Comparison of ENCODE assay signal across 8 cellular contexts in genomic region chr10:92387289-92387940, GRCh38.
DNase-seq lines count a peak whose midpoint lies in the region; ATAC-seq and TF ChIP-seq lines count a peak whose summit lies in the region.

No MANE protein-coding gene starts in this region.

- DNase-seq in Right ventricle myocardium inferior (ENCODE audit: missing footprints) (peak; percentile 72), cardiac septum (ENCODE audit: low spot score) (no peak), SK-N-MC (ENCODE audit: low read depth, low spot score) (peak; percentile 32), foreskin fibroblast (peak; percentile 22 to 71), thyroid gland (peak; percentile 28 to 49), NCI-H345 treated with DMSO at 0.1 percent for 48 hours (lab: John Stamatoyannopoulos, UW; ENCODE audit: unreplicated experiment) (no peak), SW 1271 (lab: John Stamatoyannopoulos, UW) (no peak), tibial artery (no peak)

- H3K27ac ChIP-seq in SK-N-MC (no peak overlapping the region), thyroid gland (no peak overlapping the region), tibial artery (no peak overlapping the region)

- no peak for ATAC-seq in Right ventricle myocardium inferior

- H3K4me1 ChIP-seq in thyroid gland (no peaks in the 10 kb centered on the region), tibial artery (no peaks in the 10 kb centered on the region)

- intact Hi-C loops in Right ventricle myocardium inferior (cut with DNase I), result no loop called here
- intact Hi-C loops in cardiac septum (cut with DNase I), result no loop called here
- intact Hi-C loops in thyroid gland (cut with DNase I), result no loop called here
- intact Hi-C loops in tibial artery (cut with DNase I; ENCODE audit: low total_unique reads), result no loop called here

- no peaks in the 10 kb centered on the region for H3K27me3 ChIP-seq in thyroid gland
- peaks cover 0 to 2% of the 10 kb centered on the region in 2 donors for H3K27me3 ChIP-seq in tibial artery

- H3K36me3 ChIP-seq in SK-N-MC (ENCODE audit: insufficient read depth, low read length), result no peaks in the 10 kb centered on the region
- H3K36me3 ChIP-seq in thyroid gland, result no peaks in the 10 kb centered on the region
- H3K36me3 ChIP-seq in tibial artery, result no peaks in the 10 kb centered on the region

- no peak overlapping the region for H3K9ac ChIP-seq in SK-N-MC (ENCODE audit: insufficient read length)

- TF ChIP-seq POLR2A in thyroid gland (IDR thresholded peaks at IDR 0.05), result no peak

- no peak for TF ChIP-seq CTCF in foreskin fibroblast (IDR thresholded peaks at IDR 0.05; ENCODE audit: low read depth, low read length)
- TF ChIP-seq CTCF in thyroid gland (IDR thresholded peaks at IDR 0.05), result no peak
- TF ChIP-seq CTCF in tibial artery (IDR thresholded peaks at IDR 0.05), result no peak

- H3K9me3 ChIP-seq in SK-N-MC (ENCODE audit: low read depth, low read length) (no peaks in the 10 kb centered on the region), thyroid gland (no peaks in the 10 kb centered on the region), tibial artery (no peaks in the 10 kb centered on the region)

- H3K4me3 ChIP-seq in SK-N-MC (no peak overlapping the region), foreskin fibroblast (ENCODE audit: low read depth in 1 of 2, low read length in 2 of 2) (no peak overlapping the region), thyroid gland (replicated peaks in 1 of 3) (no peak overlapping the region), tibial artery (no peak overlapping the region)

- WGBS in thyroid gland, 2 donors, result 43 to 46% methylated on average over 11 of the region's 11 CpGs

Comparison
In these comparisons a context has a peak if more than half of its experiments do, and no peak if none do; other contexts are left out.
1. DNase-seq: peak in Right ventricle myocardium inferior (single experiment), SK-N-MC (single experiment), foreskin fibroblast (2 of 2) and thyroid gland (2 of 2); none in cardiac septum (single experiment), NCI-H345 treated with DMSO at 0.1 percent for 48 hours (single experiment), SW 1271 (0 of 2) and tibial artery (0 of 2).